8 cellular contexts compared by ENCODE assay signal in the genomic region with DNA sequence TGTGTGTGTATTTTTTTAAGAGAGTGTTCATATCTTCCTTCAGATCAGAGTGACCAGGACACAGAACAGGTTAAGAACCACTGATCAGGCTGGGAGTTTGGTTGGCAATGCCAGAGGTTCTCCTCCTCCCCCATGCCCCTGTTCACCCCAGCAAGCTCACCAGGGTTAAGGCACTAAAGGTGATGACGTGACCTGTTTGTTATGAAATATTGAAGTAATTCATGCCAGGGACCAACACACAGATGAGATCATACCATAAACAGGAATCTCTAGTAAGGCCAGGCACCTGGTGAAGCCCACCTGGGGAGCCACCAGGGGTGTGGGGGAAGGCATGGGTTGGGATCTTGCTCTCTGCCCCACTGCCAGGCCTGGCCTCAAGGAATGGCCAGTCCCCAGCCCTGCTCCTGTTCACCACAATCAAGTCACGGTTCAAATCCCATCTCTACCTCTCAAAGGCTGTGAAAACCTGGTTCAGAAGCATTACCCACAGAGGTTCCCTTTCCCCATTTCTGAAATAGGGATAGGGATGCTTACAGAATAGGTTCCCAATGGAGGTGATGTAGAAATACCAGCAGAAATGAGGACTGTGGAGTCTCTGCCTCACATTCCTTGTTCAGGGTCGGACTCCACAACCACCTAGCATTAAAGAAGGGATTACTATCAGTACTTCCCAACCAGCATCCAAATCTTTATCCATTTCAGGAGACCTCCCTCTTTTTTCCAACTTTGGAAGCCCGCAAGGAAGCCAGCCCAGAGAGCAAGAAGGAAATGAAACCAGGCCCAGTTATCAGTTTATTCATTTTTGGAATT. TPM values are rescaled to one million over a fixed set of nuclear protein-coding genes. Genes with fewer than 3 reads are reported as not detected.
A peak's percentile ranks its signal among the peaks of the same experiment; 100 is the strongest.
DNase-seq lines count a peak whose midpoint lies in the region; ATAC-seq and TF ChIP-seq lines count a peak whose summit lies in the region.

No MANE protein-coding gene starts in this region.

- H3K4me1 Mint-ChIP-seq in effector memory CD8-positive, alpha-beta T cell (ENCODE audit: low read depth in 2 of 2) = peaks cover 33 to 38% of the 10 kb centered on the region in 2 donors

- H3K14ac ChIP-seq in neuronal stem cell (ENCODE audit: low read length) = no peak overlapping the region

- H2BK120ac ChIP-seq in neuronal stem cell (ENCODE audit: low read depth, low read length) = no peak overlapping the region

- no peak for TF ChIP-seq CTCF in GM12865 (IDR thresholded peaks at IDR 0.05; ENCODE audit: insufficient read depth, low read depth, low read length, missing control alignments)
- TF ChIP-seq CTCF in OCI-LY3 (IDR thresholded peaks at IDR 0.05; ENCODE audit: low read depth, low read length) = no peak
- TF ChIP-seq CTCF in GM10248 (IDR thresholded peaks at IDR 0.05; ENCODE audit: control extremely low read depth, extremely low read depth, low read depth, missing control alignments) = no peak

- H3K9me3 ChIP-seq in OCI-LY3 (ENCODE audit: insufficient read depth, low read length) = no peaks in the 10 kb centered on the region
- H3K9me3 ChIP-seq in neuronal stem cell (replicated peaks in 1 of 2; ENCODE audit: control insufficient read depth in 2 of 2, insufficient read depth in 1 of 2, low read depth in 1 of 2, low read length in 2 of 2) = no peaks in the 10 kb centered on the region

- peaks cover 11% of the 10 kb centered on the region for H3K36me3 Mint-ChIP-seq in effector memory CD8-positive, alpha-beta T cell (ENCODE audit: insufficient read depth)

- 0 out of 2 replicates have a peak, but pooled peaks cover 3% of the 10 kb centered on the region for H3K79me2 ChIP-seq in OCI-LY3 (ENCODE audit: low read length)

- CTCF ChIA-PET in GM10248 (lab: Yijun Ruan, JAX) = interaction anchor here (0.9 to 24.9 kb wide), 8 partner anchors 12 to 101 kb away, joined by 3 to 858 read pairs (median 8); no protein-coding TSS in a partner anchor

- no peak overlapping the region for H2AK5ac ChIP-seq in neuronal stem cell (ENCODE audit: low read depth, low read length)

- H3K4me1 ChIP-seq in OCI-LY3 (ENCODE audit: low read length) = peaks cover 53% of the 10 kb centered on the region
- peaks cover 45 to 52% of the 10 kb centered on the region in 2 donors for H3K4me1 ChIP-seq in neuronal stem cell (ENCODE audit: control insufficient read depth in 2 of 2, insufficient read depth in 1 of 2, low read depth in 1 of 2, low read length in 2 of 2)

- H4K91ac ChIP-seq in neuronal stem cell (ENCODE audit: low read depth, low read length, poor library complexity) = no peak overlapping the region

- H3K79me1 ChIP-seq in neuronal stem cell (ENCODE audit: low read depth, low read length) = peaks cover 6% of the 10 kb centered on the region

- H3K27ac Mint-ChIP-seq in effector memory CD8-positive, alpha-beta T cell = no peak overlapping the region

- H3K18ac ChIP-seq in neuronal stem cell (ENCODE audit: low read length) = no peak overlapping the region

- H4K8ac ChIP-seq in neuronal stem cell (ENCODE audit: low read depth, low read length) = no peak overlapping the region

- H3K4me3 ChIP-seq in GM12865 (ENCODE audit: low read depth, low read length) = peak overlapping the region; percentile 87
- H3K4me3 ChIP-seq in OCI-LY3 (ENCODE audit: low read length) = no peak overlapping the region
- peak overlapping the region; percentile 67 to 91 for H3K4me3 ChIP-seq in neuronal stem cell (ENCODE audit: low read length in 2 of 2)

- H3K4me3 Mint-ChIP-seq in effector memory CD8-positive, alpha-beta T cell = peak overlapping the region; percentile 90 to 92

- H3K4me2 ChIP-seq in OCI-LY3 (ENCODE audit: low read length) = peak overlapping the region; percentile 98
- H3K4me2 ChIP-seq in neuronal stem cell (ENCODE audit: insufficient read depth, low read length, poor library complexity, severe bottlenecking) = peak overlapping the region; percentile 31

- H3K9ac ChIP-seq in OCI-LY3 (ENCODE audit: low read length) (no peak overlapping the region), neuronal stem cell (ENCODE audit: low read depth, low read length, poor library complexity) (no peak overlapping the region)

- no peaks in the 10 kb centered on the region for H3K9me3 Mint-ChIP-seq in effector memory CD8-positive, alpha-beta T cell

- no peak overlapping the region for H2BK15ac ChIP-seq in neuronal stem cell (ENCODE audit: low read length)

- ATAC-seq in effector memory CD8-positive, alpha-beta T cell (replicated peaks) = no peak
- ATAC-seq in HG03095 (IDR thresholded peaks at IDR 0.05; ENCODE audit: unreplicated experiment) (no peak), GM19452 (IDR thresholded peaks at IDR 0.05; ENCODE audit: unreplicated experiment) (no peak)

- H2AFZ ChIP-seq in OCI-LY3 (ENCODE audit: low read depth, low read length) (no peak overlapping the region), neuronal stem cell (ENCODE audit: low read length) (no peak overlapping the region)

- WGBS in neuronal stem cell (ENCODE audit: extremely low coverage in 2 of 2, insufficient read length in 2 of 2, insufficient replicate concordance in 1 of 2), 2 donors = no CpG with 5 or more reads among the region's 4 CpGs

- H3K36me3 ChIP-seq in OCI-LY3 (replicated peaks; ENCODE audit: low read depth, low read length) (peaks cover 4% of the 10 kb centered on the region), neuronal stem cell (replicated peaks in 1 of 2; ENCODE audit: control insufficient read depth in 2 of 2, insufficient read depth in 2 of 2, low read length in 2 of 2) (peaks cover 0 to 24% of the 10 kb centered on the region in 2 donors)

- H2BK5ac ChIP-seq in neuronal stem cell (ENCODE audit: low read length) = no peak overlapping the region

- H2BK12ac ChIP-seq in neuronal stem cell (ENCODE audit: low read length) = no peak overlapping the region

- DNase-seq in GM12865 (ENCODE audit: low read depth) (peak; percentile 66), neuronal stem cell (ENCODE audit: low spot score) (no peak), iPS-NIHi11 (ENCODE audit: low spot score) (no peak), GM10248 (ENCODE audit: extremely low spot score) (no peak)
- no peak for DNase-seq in effector memory CD8-positive, alpha-beta T cell

- POLR2A ChIA-PET in GM10248 (lab: Yijun Ruan, JAX) = interaction anchor here (3.0 kb wide), 1 partner anchor 20 kb away, joined by 22 read pairs; no protein-coding TSS in a partner anchor

- peaks cover 19% of the 10 kb centered on the region for H3K27me3 ChIP-seq in OCI-LY3 (ENCODE audit: low read depth, low read length)
- H3K27me3 ChIP-seq in neuronal stem cell (ENCODE audit: control insufficient read depth in 3 of 3, insufficient read depth in 3 of 3, low read depth in 1 of 3, low read length in 3 of 3) = peaks cover 0 to 13% (median 0%) of the 10 kb centered on the region in 3 experiments

- H3K4ac ChIP-seq in neuronal stem cell (ENCODE audit: low read length) = no peak overlapping the region

- H3K23ac ChIP-seq in neuronal stem cell (ENCODE audit: low read depth, low read length, poor library complexity) = no peak overlapping the region

- no peaks in the 10 kb centered on the region for H4K20me1 ChIP-seq in OCI-LY3 (ENCODE audit: insufficient read depth, low read length)

- H3K27ac ChIP-seq in OCI-LY3 (ENCODE audit: low read length) = peak overlapping the region; percentile 46; the same call in 1 of the 2 replicates
- H3K27ac ChIP-seq in neuronal stem cell (replicated peaks; ENCODE audit: low read length) = no peak overlapping the region

- H3K27me3 Mint-ChIP-seq in effector memory CD8-positive, alpha-beta T cell = no peaks in the 10 kb centered on the region

RNA-seq across cellular contexts. Expression of a gene that starts 2.4 kb away (rescaled TPM):
- polyA plus RNA-seq in neuronal stem cell (2013, experiment 1 of 2) = 99.9 TPM
- 99.2 TPM for polyA plus RNA-seq in neuronal stem cell (2013, experiment 2 of 2)

RNA-seq across cellular contexts. Expression of a gene that starts 25.8 kb away (rescaled TPM):
- polyA plus RNA-seq in neuronal stem cell (2013, experiment 1 of 2) = 3.8 TPM
- polyA plus RNA-seq in neuronal stem cell (2013, experiment 2 of 2) = 4.4 TPM
